26 cellular contexts compared by ENCODE assay signal in the genomic region with DNA sequence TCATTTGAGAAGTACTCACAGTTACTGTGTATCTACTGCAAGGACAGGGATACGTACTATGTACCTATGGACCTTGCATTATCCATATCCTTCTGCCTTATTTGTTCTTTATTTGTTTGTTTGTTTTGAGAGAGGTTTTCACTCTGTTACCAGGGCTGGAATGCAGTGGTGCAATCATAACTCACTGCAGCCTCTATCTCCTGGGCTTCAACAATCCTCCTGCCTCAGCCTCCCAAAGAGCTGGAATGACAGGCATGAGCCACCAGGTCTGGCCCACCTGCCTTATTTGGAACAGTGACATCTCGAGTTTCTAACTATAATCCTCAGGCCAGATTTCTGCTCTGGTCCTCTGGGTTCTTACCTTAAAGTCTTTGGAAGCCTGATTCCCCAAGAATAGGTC.
"Had no signal": no experiment of that assay in that cellular context is flagged by ENCODE, and none has a peak within 500 bp of the region (broad histone marks: within the 10 kb centered on the region; RNA-seq: fewer than 3 reads in every experiment).

No MANE protein-coding gene starts in this region.

- FAIRE-seq: urothelium cell line had no signal

- H3K4me1 ChIP-seq: stomach, suprapubic skin, testis, thyroid gland, tibial artery, tibial nerve, transverse colon, upper lobe of left lung, upper lobe of right lung, uterus, vagina had no signal

- H3K36me3 ChIP-seq: stomach, suprapubic skin, thoracic aorta, thyroid gland, tibial artery, tibial nerve, transverse colon, upper lobe of left lung, upper lobe of right lung, uterus, vagina had no signal

- H3K9me3 ChIP-seq: stomach, suprapubic skin, testis, thoracic aorta, thyroid gland, tibial artery, tibial nerve, transverse colon, upper lobe of left lung, upper lobe of right lung, uterus, vagina had no signal

- DNase-seq: stimulated activated CD4-positive, alpha-beta T cell treated with anti-CD3 and anti-CD28 coated beads, Interleukin-2, amount 100 ng/mL, for 48 hours; stimulated activated CD4-positive, alpha-beta T cell treated with anti-CD3 and anti-CD28 coated beads, Interleukin-4, amount 100 ng/mL, for 1 hour; stimulated activated CD4-positive, alpha-beta T cell treated with anti-CD3 and anti-CD28 coated beads, Interleukin-4, amount 100 ng/mL, for 24 hours; stimulated activated CD4-positive, alpha-beta T cell treated with anti-CD3 and anti-CD28 coated beads, Interleukin-4, amount 100 ng/mL, for 4 hours; stimulated activated CD8-positive, alpha-beta memory T cell treated with anti-CD3 and anti-CD28 coated beads, Interleukin-4, amount 100 ng/mL, for 48 hours; stimulated activated naive B cell treated with anti-CD40 and anti-IgM and Interleukin-4, amounts not matched to agents 10 μg/mL and 1 μg/mL and 100 μg/mL, for 72 hours; stimulated activated naive CD4-positive, alpha-beta T cell; stimulated activated naive CD4-positive, alpha-beta T cell treated with Interleukin-2 at 50 U/mL for 16 hours; stimulated activated naive CD8-positive, alpha-beta T cell treated with anti-CD3 and anti-CD28 coated beads, Interleukin-15, amount 100 ng/mL, for 72 hours; stimulated activated naive CD8-positive, alpha-beta T cell treated with anti-CD3 and anti-CD28 coated beads, Interleukin-15, Interleukin-2, amounts not matched to agents 100 U/mL and 50 U/mL, for 24 hours; stomach; substantia nigra; testis; thyroid gland; tibial artery; transverse colon; upper lobe of right lung; uterus had no signal

- ATAC-seq: stimulated activated effector memory CD8-positive, alpha-beta T cell treated with anti-CD3 and anti-CD28 coated beads, Interleukin-12 subunit alpha, Interleukin-12 subunit beta, amount 100 ng/mL, for 72 hours; stimulated activated memory B cell treated with anti-CD40 and anti-IgM and Interleukin-4, amounts not matched to agents 10 μg/mL and 1 μg/mL and 100 μg/mL, for 72 hours; stimulated activated naive B cell treated with anti-CD40 and anti-IgM and Interleukin-4, amounts not matched to agents 10 μg/mL and 1 μg/mL and 100 μg/mL, for 72 hours; stimulated activated naive CD8-positive, alpha-beta T cell treated with anti-CD3 and anti-CD28 coated beads, Interleukin-15, amount 100 ng/mL, for 72 hours; stimulated activated naive CD8-positive, alpha-beta T cell treated with anti-CD3 and anti-CD28 coated beads, Interleukin-15, Interleukin-2, amounts not matched to agents 100 U/mL and 50 U/mL, for 24 hours; upper lobe of right lung had no signal

- H3K4me3 ChIP-seq: stomach, suprapubic skin, testis, thoracic aorta, thyroid gland, tibial artery, tibial nerve, transverse colon, upper lobe of left lung, upper lobe of right lung, uterus, vagina had no signal

- H3K27me3 ChIP-seq: stomach, suprapubic skin, testis, thyroid gland, tibial artery, tibial nerve, transverse colon, upper lobe of left lung, upper lobe of right lung, uterus, vagina had no signal

- H3K27ac ChIP-seq: stomach, suprapubic skin, testis, thoracic aorta, thyroid gland, tibial artery, tibial nerve, transverse colon, upper lobe of left lung, upper lobe of right lung, uterus, vagina had no signal
